18 cellular contexts compared by ENCODE assay signal in genomic region chr1:94142022-94142421, GRCh38.
A peak's percentile ranks its signal among the peaks of the same experiment; 100 is the strongest.
DNase-seq lines count a peak whose midpoint lies in the region; ATAC-seq and TF ChIP-seq lines count a peak whose summit lies in the region.
"Had no signal": no experiment of that assay in that cellular context is flagged by ENCODE, and none has a peak within 500 bp of the region (broad histone marks: within the 10 kb centered on the region; RNA-seq: fewer than 3 reads in every experiment).

No MANE protein-coding gene starts in this region.

- peaks cover 12% of the 10 kb centered on the region for H3K4me1 ChIP-seq in ACC112 (ENCODE audit: control insufficient read depth, insufficient read depth, low read length, unreplicated experiment)
- H3K4me1 ChIP-seq in HUES48 (ENCODE audit: control insufficient read depth, insufficient read depth, low read length): peaks cover 7% of the 10 kb centered on the region
- H3K4me1 ChIP-seq: lower lobe of right lung, uterus had no signal

- H3K9me3 ChIP-seq in HUES48 (ENCODE audit: control insufficient read depth, insufficient read depth, low read length): no peaks in the 10 kb centered on the region
- H3K9me3 ChIP-seq: lower lobe of right lung, uterus had no signal

- H3K27ac Mint-ChIP-seq in activated T-cell treated with anti-CD3 and anti-CD28 coated beads, Interleukin-2, amount 50 U/mL, for 24 hours: no peak overlapping the region
- H3K27ac Mint-ChIP-seq: activated B cell treated with CpG ODN at 0.5 μM for 24 hours had no signal

- H3K27me3 ChIP-seq in ACC112 (ENCODE audit: insufficient read depth, low read length): no peaks in the 10 kb centered on the region
- H3K27me3 ChIP-seq in HUES48 (ENCODE audit: control insufficient read depth, insufficient read depth, low read length): no peaks in the 10 kb centered on the region
- H3K27me3 ChIP-seq: uterus had no signal

- TF ChIP-seq CTCF in choroid plexus epithelial cell (conservative IDR thresholded peaks at IDR 0.05; ENCODE audit: low read depth, low read length): no peak

- H3K27ac ChIP-seq in ACC112 (ENCODE audit: low read depth, low read length): peak overlapping the region; percentile 21
- peak overlapping the region; percentile 56 for H3K27ac ChIP-seq in HUES48 (ENCODE audit: low read depth, low read length)
- H3K27ac ChIP-seq: epithelial cell of prostate, lower lobe of right lung, uterus had no signal

- H3K4me3 Mint-ChIP-seq in activated T-cell treated with anti-CD3 and anti-CD28 coated beads, Interleukin-2, amount 50 U/mL, for 24 hours: no peak overlapping the region
- H3K4me3 Mint-ChIP-seq: activated B cell treated with CpG ODN at 0.5 μM for 24 hours; central memory CD8-positive, alpha-beta T cell had no signal

- ATAC-seq in GM18858 (IDR thresholded peaks at IDR 0.05; ENCODE audit: unreplicated experiment) (no peak), GM21723 (IDR thresholded peaks at IDR 0.05; ENCODE audit: unreplicated experiment) (no peak)
- ATAC-seq: lower lobe of right lung; stimulated activated naive CD8-positive, alpha-beta T cell treated with anti-CD3 and anti-CD28 coated beads, Interleukin-15, Interleukin-2, amounts not matched to agents 100 U/mL and 50 U/mL, for 24 hours had no signal

- H3K79me2 ChIP-seq in ACC112 (ENCODE audit: control insufficient read depth, insufficient read depth, low read length, unreplicated experiment): no peaks in the 10 kb centered on the region

- H3K27me3 Mint-ChIP-seq in activated T-cell treated with anti-CD3 and anti-CD28 coated beads, Interleukin-2, amount 50 U/mL, for 24 hours: peaks cover under 1% of the 10 kb centered on the region

- no peaks in the 10 kb centered on the region for H3K36me3 Mint-ChIP-seq in activated T-cell treated with anti-CD3 and anti-CD28 coated beads, Interleukin-2, amount 50 U/mL, for 24 hours (ENCODE audit: low read depth)

- H3K9me3 Mint-ChIP-seq in activated T-cell treated with anti-CD3 and anti-CD28 coated beads, Interleukin-2, amount 50 U/mL, for 24 hours: no peaks in the 10 kb centered on the region
- H3K9me3 Mint-ChIP-seq: central memory CD8-positive, alpha-beta T cell had no signal

- no peak overlapping the region for H3K9ac ChIP-seq in HUES48 (ENCODE audit: low read depth, low read length)

- DNase-seq in choroid plexus epithelial cell (ENCODE audit: low read depth) (peak; percentile 80), kidney tubule cell (ENCODE audit: low spot score) (peak; percentile 47), amygdala (lab: John Stamatoyannopoulos, UW) (no peak)
- DNase-seq in activated T-cell treated with anti-CD3 and anti-CD28 coated beads, Interleukin-2, amount 50 U/mL, for 24 hours: no peak
- DNase-seq: activated B cell treated with CpG ODN at 0.5 μM for 24 hours; activated naive CD4-positive, alpha-beta T cell; lower lobe of right lung; NCI-H345; stimulated activated naive CD8-positive, alpha-beta T cell treated with anti-CD3 and anti-CD28 coated beads, Interleukin-15, Interleukin-2, amounts not matched to agents 100 U/mL and 50 U/mL, for 24 hours; SW 1271; uterus had no signal

- H3K36me3 ChIP-seq in ACC112 (ENCODE audit: insufficient read depth, low read length) (no peaks in the 10 kb centered on the region), HUES48 (ENCODE audit: control insufficient read depth, insufficient read depth, low read length) (no peaks in the 10 kb centered on the region)
- H3K36me3 ChIP-seq: lower lobe of right lung, uterus had no signal

- peak overlapping the region; percentile 66 for H2AFZ ChIP-seq in ACC112 (ENCODE audit: low read length, unreplicated experiment)

- H3K4me3 ChIP-seq in ACC112 (ENCODE audit: low read depth, low read length) (peak overlapping the region; percentile 53), HUES48 (ENCODE audit: low read depth, low read length) (no peak overlapping the region), choroid plexus epithelial cell (ENCODE audit: low read depth, low read length) (no peak overlapping the region)
- H3K4me3 ChIP-seq: lower lobe of right lung, skin epidermis, uterus had no signal

- H3K4me1 Mint-ChIP-seq in activated T-cell treated with anti-CD3 and anti-CD28 coated beads, Interleukin-2, amount 50 U/mL, for 24 hours (ENCODE audit: low read depth): no peaks in the 10 kb centered on the region
- H3K4me1 Mint-ChIP-seq: activated B cell treated with CpG ODN at 0.5 μM for 24 hours; central memory CD8-positive, alpha-beta T cell had no signal

Comparison
In these comparisons a context has a peak if more than half of its experiments do, and no peak if none do; other contexts are left out.
1. DNase-seq: peak in choroid plexus epithelial cell (single experiment) and kidney tubule cell (single experiment); none in amygdala (0 of 56) and activated T-cell treated with anti-CD3 and anti-CD28 coated beads, Interleukin-2, amount 50 U/mL, for 24 hours (single experiment).